Comparison of ENCODE assay signal across 1 cellular context in genomic region chr14:104687601-104688504, GRCh38.
A peak's percentile ranks its signal among the peaks of the same experiment; 100 is the strongest.
TF ChIP-seq lines count a peak whose summit lies in the region.

No MANE protein-coding gene starts in this region.

TF ChIP-seq in HepG2, 621 proteins besides CTCF, POLR2A, EP300 and RAD21 (continued from another document and continues in another):
- TF ChIP-seq ATF2 (CRISPR knock-in tag; IDR thresholded peaks at IDR 0.05) (peak; percentile 73; the same call in 1 of the 2 replicates), ZNF577 (CRISPR knock-in tag; IDR thresholded peaks at IDR 0.05; ENCODE audit: borderline replicate concordance, low read depth) (no peak), RFX1 (IDR thresholded peaks at IDR 0.05) (no peak), ZNF788 (CRISPR knock-in tag; IDR thresholded peaks at IDR 0.05; ENCODE audit: borderline replicate concordance) (peak; percentile 78), ZBTB2 (CRISPR knock-in tag; IDR thresholded peaks at IDR 0.05; ENCODE audit: low read depth) (no peak), ZNF605 (CRISPR knock-in tag; IDR thresholded peaks at IDR 0.05) (peak; percentile 41; the same call in 1 of the 2 replicates), SRSF4 (IDR thresholded peaks at IDR 0.05; ENCODE audit: low read depth, low read length, poor library complexity, severe bottlenecking) (no peak), ZNF639 (CRISPR knock-in tag; conservative IDR thresholded peaks at IDR 0.05) (0 out of 2 replicates have a peak, but pooled peaks have one; percentile 40), NCOA1 (CRISPR knock-in tag; IDR thresholded peaks at IDR 0.05) (no peak), NCOA2 (CRISPR knock-in tag; IDR thresholded peaks at IDR 0.05) (0 out of 2 replicates have a peak, but pooled peaks have one; percentile 41), ZNF709 (CRISPR knock-in tag; IDR thresholded peaks at IDR 0.05) (0 out of 2 replicates have a peak, but pooled peaks have one; percentile 58), ZNF737 (CRISPR knock-in tag; IDR thresholded peaks at IDR 0.05; ENCODE audit: borderline replicate concordance) (no peak), GABPA (IDR thresholded peaks at IDR 0.05; ENCODE audit: low read depth, low read length) (no peak), GABPA (CRISPR knock-in tag; IDR thresholded peaks at IDR 0.05; ENCODE audit: low read depth) (peak; percentile 69), ZSCAN5A (CRISPR knock-in tag; IDR thresholded peaks at IDR 0.05; ENCODE audit: borderline replicate concordance) (no peak), ZNF253 (CRISPR knock-in tag; IDR thresholded peaks at IDR 0.05; ENCODE audit: borderline replicate concordance) (no peak), DPF2 (CRISPR knock-in tag; IDR thresholded peaks at IDR 0.05; ENCODE audit: borderline replicate concordance, low read depth) (peak; percentile 59), ATF3 (CRISPR knock-in tag; IDR thresholded peaks at IDR 0.05) (no peak; the same call in 1 of the 2 replicates), ZNF773 (CRISPR knock-in tag; IDR thresholded peaks at IDR 0.05; ENCODE audit: borderline replicate concordance) (no peak), FOXO1 (CRISPR knock-in tag; IDR thresholded peaks at IDR 0.05) (peak; percentile 52; the same call in 1 of the 2 replicates), ZNF678 (CRISPR knock-in tag; IDR thresholded peaks at IDR 0.05) (peak; percentile 53; the same call in 1 of the 2 replicates), ZNF772 (CRISPR knock-in tag; IDR thresholded peaks at IDR 0.05) (peak; percentile 50; the same call in 1 of the 2 replicates), AKAP8 (CRISPR knock-in tag; IDR thresholded peaks at IDR 0.05) (no peak; the same call in 1 of the 2 replicates), ZNF335 (CRISPR knock-in tag; IDR thresholded peaks at IDR 0.05) (peak; percentile 98), LRRFIP1 (CRISPR knock-in tag; conservative IDR thresholded peaks at IDR 0.05) (no peak), GMEB2 (CRISPR knock-in tag; IDR thresholded peaks at IDR 0.05; ENCODE audit: low read depth) (no peak), TBX2 (CRISPR knock-in tag; IDR thresholded peaks at IDR 0.05; ENCODE audit: borderline replicate concordance) (peak; percentile 66; the same call in 1 of the 2 replicates), RERE (CRISPR knock-in tag; IDR thresholded peaks at IDR 0.05; ENCODE audit: low read depth) (no peak), TEAD2 (CRISPR knock-in tag; IDR thresholded peaks at IDR 0.05) (no peak), ZSCAN25 (CRISPR knock-in tag; IDR thresholded peaks at IDR 0.05) (peak; percentile 94), ZNF224 (CRISPR knock-in tag; IDR thresholded peaks at IDR 0.05) (no peak), HBP1 (CRISPR knock-in tag; IDR thresholded peaks at IDR 0.05; ENCODE audit: low read depth) (no peak), ZKSCAN8 (CRISPR knock-in tag; IDR thresholded peaks at IDR 0.05; ENCODE audit: borderline replicate concordance) (peak; percentile 33; the same call in 1 of the 2 replicates), RFXAP (CRISPR knock-in tag; IDR thresholded peaks at IDR 0.05; ENCODE audit: borderline replicate concordance) (0 out of 2 replicates have a peak, but pooled peaks have one; percentile 29), ZBTB8A (CRISPR knock-in tag; IDR thresholded peaks at IDR 0.05; ENCODE audit: borderline replicate concordance, low read depth) (no peak), CEBPZ (IDR thresholded peaks at IDR 0.05; ENCODE audit: low read length) (no peak), ZNF530 (CRISPR knock-in tag; IDR thresholded peaks at IDR 0.05; ENCODE audit: low read depth) (no peak)
